8 cellular contexts compared by ENCODE assay signal in the genomic region with DNA sequence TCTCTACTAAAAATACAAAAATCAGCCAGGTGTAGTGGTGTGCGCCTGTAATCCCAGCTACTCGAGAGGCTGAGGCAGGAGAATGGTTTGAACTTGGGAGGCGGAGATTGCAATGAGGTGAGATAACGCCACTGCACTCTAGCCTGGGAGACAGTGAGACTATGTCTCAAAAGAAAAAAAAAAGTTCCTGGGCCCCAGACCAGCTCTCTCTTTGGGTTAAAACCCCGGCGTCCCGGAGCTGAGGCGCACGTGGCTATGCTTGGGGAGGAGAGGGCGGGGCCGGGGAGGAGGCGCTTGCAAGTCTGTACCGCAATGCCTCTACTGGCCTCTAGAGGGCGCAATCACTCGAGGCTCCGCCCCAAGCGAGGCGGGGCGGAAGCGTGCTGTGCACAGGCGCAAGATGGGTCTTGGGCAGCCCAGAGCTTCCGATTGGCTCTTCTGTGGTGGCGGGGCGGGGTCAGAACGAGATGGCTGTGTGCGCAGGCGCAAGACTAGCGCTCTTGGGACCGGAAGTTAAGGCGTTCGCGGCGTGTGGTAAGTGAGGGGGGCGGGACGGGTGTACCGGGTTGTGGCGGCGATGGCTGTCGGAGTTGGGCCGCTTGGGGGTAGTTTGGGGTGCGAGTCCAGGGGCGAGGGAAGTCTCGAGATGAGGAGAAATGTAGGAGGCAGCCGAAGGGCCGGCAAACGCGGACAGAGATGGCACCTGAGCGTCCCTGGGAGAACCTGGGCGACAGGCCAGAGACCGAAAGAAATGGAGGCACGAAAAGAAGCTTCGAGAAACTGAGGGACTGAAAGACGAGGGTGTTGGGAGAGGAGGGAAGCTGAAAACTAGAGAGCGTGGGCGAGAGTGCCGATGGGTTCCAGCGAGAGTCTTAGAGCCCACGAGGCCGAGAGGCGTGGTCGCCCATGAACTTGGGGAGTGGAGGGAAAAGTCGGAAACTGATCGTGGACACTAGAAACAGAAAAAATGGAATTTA. TPM values are rescaled to one million over a fixed set of nuclear protein-coding genes. Genes with fewer than 3 reads are reported as not detected.
DNase-seq lines count a peak whose midpoint lies in the region; ATAC-seq, FAIRE-seq and TF ChIP-seq lines count a peak whose summit lies in the region.

A gene with protein sequence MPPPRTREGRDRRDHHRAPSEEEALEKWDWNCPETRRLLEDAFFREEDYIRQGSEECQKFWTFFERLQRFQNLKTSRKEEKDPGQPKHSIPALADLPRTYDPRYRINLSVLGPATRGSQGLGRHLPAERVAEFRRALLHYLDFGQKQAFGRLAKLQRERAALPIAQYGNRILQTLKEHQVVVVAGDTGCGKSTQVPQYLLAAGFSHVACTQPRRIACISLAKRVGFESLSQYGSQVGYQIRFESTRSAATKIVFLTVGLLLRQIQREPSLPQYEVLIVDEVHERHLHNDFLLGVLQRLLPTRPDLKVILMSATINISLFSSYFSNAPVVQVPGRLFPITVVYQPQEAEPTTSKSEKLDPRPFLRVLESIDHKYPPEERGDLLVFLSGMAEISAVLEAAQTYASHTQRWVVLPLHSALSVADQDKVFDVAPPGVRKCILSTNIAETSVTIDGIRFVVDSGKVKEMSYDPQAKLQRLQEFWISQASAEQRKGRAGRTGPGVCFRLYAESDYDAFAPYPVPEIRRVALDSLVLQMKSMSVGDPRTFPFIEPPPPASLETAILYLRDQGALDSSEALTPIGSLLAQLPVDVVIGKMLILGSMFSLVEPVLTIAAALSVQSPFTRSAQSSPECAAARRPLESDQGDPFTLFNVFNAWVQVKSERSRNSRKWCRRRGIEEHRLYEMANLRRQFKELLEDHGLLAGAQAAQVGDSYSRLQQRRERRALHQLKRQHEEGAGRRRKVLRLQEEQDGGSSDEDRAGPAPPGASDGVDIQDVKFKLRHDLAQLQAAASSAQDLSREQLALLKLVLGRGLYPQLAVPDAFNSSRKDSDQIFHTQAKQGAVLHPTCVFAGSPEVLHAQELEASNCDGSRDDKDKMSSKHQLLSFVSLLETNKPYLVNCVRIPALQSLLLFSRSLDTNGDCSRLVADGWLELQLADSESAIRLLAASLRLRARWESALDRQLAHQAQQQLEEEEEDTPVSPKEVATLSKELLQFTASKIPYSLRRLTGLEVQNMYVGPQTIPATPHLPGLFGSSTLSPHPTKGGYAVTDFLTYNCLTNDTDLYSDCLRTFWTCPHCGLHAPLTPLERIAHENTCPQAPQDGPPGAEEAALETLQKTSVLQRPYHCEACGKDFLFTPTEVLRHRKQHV (plus strand): TSS at position 497 of the 977 bp plus-strand sequence. CDS start 3,716 bp downstream, outside the sequence.

- no peaks in the 10 kb centered on the region for H3K27me3 Mint-ChIP-seq in mesothelial cell of epicardium (ENCODE audit: low read depth)

- H3K36me3 ChIP-seq in OCI-LY1 (ENCODE audit: insufficient read depth, low read length), result peaks cover 29% of the 10 kb centered on the region

- H3K4me3 ChIP-seq in OCI-LY1 (ENCODE audit: low read depth, low read length, poor library complexity, severe bottlenecking), result peak within 1 kb of the TSS; percentile 90

- H4K20me1 ChIP-seq in OCI-LY1 (ENCODE audit: insufficient read depth, low read length), result no peaks in the 10 kb centered on the region

- no peaks in the 10 kb centered on the region for H3K9me3 ChIP-seq in OCI-LY1 (ENCODE audit: low read length)

- peak within 1 kb of the TSS; percentile 95 for H3K4me3 Mint-ChIP-seq in mesothelial cell of epicardium

- H3K4me1 Mint-ChIP-seq in mesothelial cell of epicardium, result peaks cover 21% of the 10 kb centered on the region

- peaks cover 36% of the 10 kb centered on the region for H3K4me1 ChIP-seq in OCI-LY1 (ENCODE audit: insufficient read depth, low read length, severe bottlenecking)

- H3K36me3 Mint-ChIP-seq in mesothelial cell of epicardium, result peaks cover 9% of the 10 kb centered on the region

- TF ChIP-seq CTCF in OCI-LY1 (IDR thresholded peaks at IDR 0.05; ENCODE audit: low read length), result peak; percentile 90
- peak; percentile 97 for TF ChIP-seq CTCF in mesothelial cell of epicardium (IDR thresholded peaks at IDR 0.05; ENCODE audit: unreplicated experiment)

- ATAC-seq in GM21447 (IDR thresholded peaks at IDR 0.05; ENCODE audit: unreplicated experiment), result peak; percentile 96

- H3K27ac ChIP-seq in OCI-LY1 (ENCODE audit: low read depth, low read length, poor library complexity, severe bottlenecking), result no peak within 1 kb of the TSS

- H3K79me2 ChIP-seq in OCI-LY1 (ENCODE audit: insufficient read depth, low read length), result peaks cover 10% of the 10 kb centered on the region

- H3K9me2 ChIP-seq in OCI-LY1 (ENCODE audit: low read depth, low read length), result no peaks in the 10 kb centered on the region

- peak within 1 kb of the TSS; percentile 92 for H3K9ac ChIP-seq in OCI-LY1 (ENCODE audit: low read length)

- no peaks in the 10 kb centered on the region for H3F3A ChIP-seq in OCI-LY1 (ENCODE audit: insufficient read depth, low read length)

- no peaks in the 10 kb centered on the region for H3K27me3 ChIP-seq in OCI-LY1 (ENCODE audit: insufficient read depth, low read length)

- H3K9me3 Mint-ChIP-seq in mesothelial cell of epicardium, result no peaks in the 10 kb centered on the region

- 0 out of 2 replicates have a peak within 1 kb of the TSS, but pooled peaks have one; percentile 13 for H2AFZ ChIP-seq in OCI-LY1 (ENCODE audit: low read length)

- FAIRE-seq in endometrium (lab: Jason Lieb, UNC), result peak; percentile 90

- DNase-seq in DMS 273 (lab: John Stamatoyannopoulos, UW; ENCODE audit: unreplicated experiment), result peak; percentile 99
- peak; percentile 99 for DNase-seq in HuH-7 (ENCODE audit: low spot score)
- DNase-seq in activated CD8-positive, alpha-beta memory T cell treated with anti-CD3 and anti-CD28 coated beads, Interleukin-2, amount 50 U/mL, for 4 hours, result peak; percentile 98
- DNase-seq in mesothelial cell of epicardium (ENCODE audit: low spot score in 2 of 2, unreplicated experiment in 2 of 2), result peak; percentile 96 to 99
- DNase-seq in stimulated activated CD8-positive, alpha-beta memory T cell treated with anti-CD3 and anti-CD28 coated beads, Interleukin-15, amount 100 ng/mL, for 48 hours (ENCODE audit: low read depth in 2 of 2), result peak; percentile 98 to 99

- peak within 1 kb of the TSS; percentile 92 for H3K27ac Mint-ChIP-seq in mesothelial cell of epicardium

- H3K4me2 ChIP-seq in OCI-LY1 (ENCODE audit: low read length), result peak within 1 kb of the TSS; percentile 100

RNA-seq across cellular contexts. Expression of the gene that starts here (rescaled TPM):
- 31.7 to 31.9 TPM (median 31.7 TPM) in 3 replicates for total RNA-seq in mesothelial cell of epicardium
